In the genomic region with DNA sequence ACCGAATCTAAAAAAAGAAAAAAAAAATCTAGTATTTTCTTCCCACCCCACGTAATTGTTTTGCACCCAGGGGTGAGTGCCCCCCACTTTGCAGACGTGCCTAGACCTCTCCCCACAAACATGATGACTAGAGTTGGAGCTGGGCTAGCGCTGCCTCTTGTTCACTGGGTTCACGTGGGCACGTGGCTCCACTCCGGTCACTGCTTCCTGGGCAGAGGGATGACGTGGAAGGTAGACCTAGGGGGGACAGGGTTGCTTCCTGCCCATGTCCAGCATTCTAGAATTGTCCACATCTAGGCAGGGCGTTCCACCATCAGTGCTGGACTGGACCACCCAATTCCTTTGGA, we compare ENCODE assay signal across 1 cellular context.
TF ChIP-seq lines count a peak whose summit lies in the region.

No MANE protein-coding gene starts in this region.

TF ChIP-seq in GM12878, 131 proteins besides CTCF, POLR2A, EP300 and RAD21:
- TF ChIP-seq CBX5 (IDR thresholded peaks at IDR 0.05; ENCODE audit: low read depth) (no peak), CBFB (IDR thresholded peaks at IDR 0.05; ENCODE audit: low read depth) (no peak), TARDBP (IDR thresholded peaks at IDR 0.05; ENCODE audit: borderline replicate concordance) (no peak), REST (IDR thresholded peaks at IDR 0.05; ENCODE audit: low read depth, low read length) (no peak), CEBPZ (IDR thresholded peaks at IDR 0.05; ENCODE audit: low read depth, low read length) (no peak), BCL11A (IDR thresholded peaks at IDR 0.05; ENCODE audit: low read depth, low read length) (no peak), IKZF1 (conservative IDR thresholded peaks at IDR 0.05) (no peak), ZNF622 (IDR thresholded peaks at IDR 0.05) (no peak), JUNB (IDR thresholded peaks at IDR 0.05) (no peak), ZNF24 (IDR thresholded peaks at IDR 0.05) (no peak), DPF2 (IDR thresholded peaks at IDR 0.05) (no peak), NR2C1 (IDR thresholded peaks at IDR 0.05) (no peak), SPI1 (IDR thresholded peaks at IDR 0.05; ENCODE audit: borderline replicate concordance, insufficient read depth, low read depth, low read length) (no peak), IRF4 (IDR thresholded peaks at IDR 0.05; ENCODE audit: low read depth, low read length) (no peak), HDAC2 (IDR thresholded peaks at IDR 0.05) (no peak)
TF ChIP-seq in GM12878: peak in this region for 0.
